21 cellular contexts compared by ENCODE assay signal in genomic region chr22:45124176-45124857, GRCh38. TPM values are rescaled to one million over a fixed set of nuclear protein-coding genes. Genes with fewer than 3 reads are reported as not detected.
DNase-seq lines count a peak whose midpoint lies in the region; ATAC-seq, FAIRE-seq and TF ChIP-seq lines count a peak whose summit lies in the region.
"Had no signal": no experiment of that assay in that cellular context is flagged by ENCODE, and none has a peak within 500 bp of the region (broad histone marks: within the 10 kb centered on the region; RNA-seq: fewer than 3 reads in every experiment).

No MANE protein-coding gene starts in this region.

- no peak overlapping the region for H2BK5ac ChIP-seq in neuronal stem cell (ENCODE audit: low read length)
- H2BK5ac ChIP-seq in mesendoderm (ENCODE audit: low read length): no peak overlapping the region

- H3K79me2 ChIP-seq in GM23338 (replicated peaks; ENCODE audit: insufficient read depth): no peaks in the 10 kb centered on the region
- no peaks in the 10 kb centered on the region for H3K79me2 ChIP-seq in mesendoderm (ENCODE audit: control insufficient read depth, insufficient read depth, low read length)

- H4K20me1 ChIP-seq in GM23338 (replicated peaks; ENCODE audit: insufficient read depth): no peaks in the 10 kb centered on the region

- H2AFZ ChIP-seq in GM23338 (0 out of 2 replicates have a peak overlapping the region, but pooled peaks have one; percentile 20), neuronal stem cell (ENCODE audit: low read length) (peak overlapping the region; percentile 37)

- H2BK15ac ChIP-seq in neuronal stem cell (ENCODE audit: low read length) (no peak overlapping the region), mesendoderm (replicated peaks; ENCODE audit: low read depth) (no peak overlapping the region)

- no peak for DNase-seq in GM23338 (ENCODE audit: low spot score)
- DNase-seq in WERI-Rb-1: peak; percentile 19
- peak; percentile 7 for DNase-seq in fibroblast of the aortic adventitia (ENCODE audit: low read depth)
- no peak for DNase-seq in neuronal stem cell (ENCODE audit: low spot score)
- no peak for DNase-seq in mesendoderm
- no peak for DNase-seq in GM19240 (ENCODE audit: insufficient read length, low spot score)
- no peak for DNase-seq in HTR-8/SVneo (ENCODE audit: insufficient read length, low spot score)
- DNase-seq: CD8-positive, alpha-beta memory T cell; DMS53; H9; Kasumi-1; NCI-H1048; NCI-H1436; NCI-H2029; NCI-H446; NCI-H526 treated with DMSO at 0.1 percent for 48 hours; Right ventricle myocardium superior had no signal

- H3K27me3 ChIP-seq in GM23338 (ENCODE audit: insufficient read depth) (no peaks in the 10 kb centered on the region), WERI-Rb-1 (ENCODE audit: insufficient read depth, low read depth, severe bottlenecking) (no peaks in the 10 kb centered on the region), neuronal stem cell (ENCODE audit: control insufficient read depth in 3 of 3, insufficient read depth in 3 of 3, low read depth in 1 of 3, low read length in 3 of 3) (no peaks in the 10 kb centered on the region), mesendoderm (ENCODE audit: insufficient read depth, low read length, poor library complexity) (no peaks in the 10 kb centered on the region)
- H3K27me3 ChIP-seq: MG63 had no signal

- H2BK120ac ChIP-seq in neuronal stem cell (ENCODE audit: low read depth, low read length) (no peak overlapping the region), mesendoderm (ENCODE audit: low read depth, low read length) (no peak overlapping the region)

- no CpG with 5 or more reads among the region's 10 CpGs for WGBS in neuronal stem cell (ENCODE audit: extremely low coverage in 2 of 2, insufficient read length in 2 of 2, insufficient replicate concordance in 1 of 2), 2 donors
- no CpG with 5 or more reads among the region's 10 CpGs for whole genome bisulfite sequencing in mesendoderm (ENCODE audit: extremely low coverage, insufficient coverage, low lambda C conversion rate)

- H3F3A ChIP-seq in GM23338 (replicated peaks; ENCODE audit: low read depth): no peaks in the 10 kb centered on the region; the same call in 1 of the 2 replicates

- H2AK5ac ChIP-seq in neuronal stem cell (ENCODE audit: low read depth, low read length): no peak overlapping the region
- no peak overlapping the region for H2AK5ac ChIP-seq in mesendoderm (ENCODE audit: low read length)

- H3K23ac ChIP-seq in neuronal stem cell (ENCODE audit: low read depth, low read length, poor library complexity) (no peak overlapping the region), mesendoderm (ENCODE audit: low read length) (no peak overlapping the region)

- no peak overlapping the region for H3K27ac ChIP-seq in GM23338 (ENCODE audit: low read depth)
- no peak overlapping the region for H3K27ac ChIP-seq in WERI-Rb-1
- no peak overlapping the region for H3K27ac ChIP-seq in neuronal stem cell (replicated peaks; ENCODE audit: low read length)
- H3K27ac ChIP-seq in mesendoderm (ENCODE audit: low read depth, low read length): no peak overlapping the region

- TF ChIP-seq CTCF in GM23338 (conservative IDR thresholded peaks at IDR 0.05; ENCODE audit: low read depth in 2 of 2): no peak
- no peak for TF ChIP-seq CTCF in WERI-Rb-1 (IDR thresholded peaks at IDR 0.05; ENCODE audit: low read depth, low read length)
- TF ChIP-seq CTCF in fibroblast of the aortic adventitia (IDR thresholded peaks at IDR 0.05; ENCODE audit: insufficient read depth, low read length): no peak

- H3K4me1 ChIP-seq in GM23338 (ENCODE audit: insufficient read depth) (peaks cover 7% of the 10 kb centered on the region), neuronal stem cell (ENCODE audit: control insufficient read depth in 2 of 2, insufficient read depth in 1 of 2, low read depth in 1 of 2, low read length in 2 of 2) (peaks cover 6 to 12% of the 10 kb centered on the region in 2 donors), mesendoderm (ENCODE audit: control insufficient read depth, low read depth, low read length) (no peaks in the 10 kb centered on the region)

- peak; percentile 88 for ATAC-seq in GM23338
- ATAC-seq: GM12878 had no signal

- H3K18ac ChIP-seq in neuronal stem cell (ENCODE audit: low read length) (no peak overlapping the region), mesendoderm (ENCODE audit: low read length) (no peak overlapping the region)

- H3K4ac ChIP-seq in neuronal stem cell (ENCODE audit: low read length) (no peak overlapping the region), mesendoderm (ENCODE audit: low read depth, low read length) (no peak overlapping the region)

- H3K9me2 ChIP-seq in GM23338 (ENCODE audit: insufficient read depth): no peaks in the 10 kb centered on the region; the same call in 1 of the 2 replicates

- no peak overlapping the region for H3K27ac Mint-ChIP-seq in GM23338

- no peak overlapping the region for H3K4me3 Mint-ChIP-seq in GM23338
- H3K4me3 Mint-ChIP-seq: CD8-positive, alpha-beta memory T cell; IgD-negative memory B cell had no signal

- peaks cover 18% of the 10 kb centered on the region for H3K4me1 Mint-ChIP-seq in GM23338
- H3K4me1 Mint-ChIP-seq: IgD-negative memory B cell had no signal

- H3K9me3 ChIP-seq in WERI-Rb-1 (ENCODE audit: severe bottlenecking) (peaks cover 3% of the 10 kb centered on the region), neuronal stem cell (replicated peaks in 1 of 2; ENCODE audit: control insufficient read depth in 2 of 2, insufficient read depth in 1 of 2, low read depth in 1 of 2, low read length in 2 of 2) (no peaks in the 10 kb centered on the region)
- H3K9me3 ChIP-seq: MG63 had no signal

- H3K27me3 Mint-ChIP-seq in GM23338 (ENCODE audit: insufficient read depth, low read depth, poor library complexity): peaks cover 7% of the 10 kb centered on the region
- H3K27me3 Mint-ChIP-seq: IgD-negative memory B cell had no signal

- no peaks in the 10 kb centered on the region for H3K9me3 Mint-ChIP-seq in GM23338
- H3K9me3 Mint-ChIP-seq: CD8-positive, alpha-beta memory T cell; IgD-negative memory B cell had no signal

- H3K4me2 ChIP-seq in GM23338: no peak overlapping the region
- no peak overlapping the region for H3K4me2 ChIP-seq in neuronal stem cell (ENCODE audit: insufficient read depth, low read length, poor library complexity, severe bottlenecking)
- no peak overlapping the region for H3K4me2 ChIP-seq in mesendoderm (ENCODE audit: low read length)

- FAIRE-seq in HTR-8/SVneo (lab: Jason Lieb, UNC): no peak
- FAIRE-seq: GM12878, GM19239 had no signal

- H4K91ac ChIP-seq in neuronal stem cell (ENCODE audit: low read depth, low read length, poor library complexity): no peak overlapping the region

- no peaks in the 10 kb centered on the region for H3K36me3 Mint-ChIP-seq in GM23338 (ENCODE audit: low read depth)
- H3K36me3 Mint-ChIP-seq: CD8-positive, alpha-beta memory T cell; IgD-negative memory B cell had no signal

- H3K36me3 ChIP-seq in GM23338 (ENCODE audit: insufficient read depth): no peaks in the 10 kb centered on the region
- no peaks in the 10 kb centered on the region for H3K36me3 ChIP-seq in WERI-Rb-1
- H3K36me3 ChIP-seq in neuronal stem cell (replicated peaks in 1 of 2; ENCODE audit: control insufficient read depth in 2 of 2, insufficient read depth in 2 of 2, low read length in 2 of 2): no peaks in the 10 kb centered on the region
- H3K36me3 ChIP-seq in mesendoderm (ENCODE audit: control insufficient read depth, insufficient read depth, low read length): no peaks in the 10 kb centered on the region
- H3K36me3 ChIP-seq: MG63 had no signal

- H4K8ac ChIP-seq in neuronal stem cell (ENCODE audit: low read depth, low read length) (no peak overlapping the region), mesendoderm (ENCODE audit: low read depth, low read length) (no peak overlapping the region)

- H3K56ac ChIP-seq in mesendoderm (ENCODE audit: low read length): no peak overlapping the region

- H3K4me3 ChIP-seq in GM23338 (no peak overlapping the region), WERI-Rb-1 (ENCODE audit: low read depth, low read length) (no peak overlapping the region), fibroblast of the aortic adventitia (ENCODE audit: low read depth, low read length) (no peak overlapping the region), neuronal stem cell (ENCODE audit: low read length in 2 of 2) (no peak overlapping the region), mesendoderm (ENCODE audit: low read length) (no peak overlapping the region)
- H3K4me3 ChIP-seq: GM12878, MG63 had no signal

- H3K14ac ChIP-seq in neuronal stem cell (ENCODE audit: low read length): no peak overlapping the region

- no peak overlapping the region for H2BK12ac ChIP-seq in neuronal stem cell (ENCODE audit: low read length)

- no peak overlapping the region for H4K5ac ChIP-seq in mesendoderm (ENCODE audit: low read length)

- no peak overlapping the region for H3K9ac ChIP-seq in neuronal stem cell (ENCODE audit: low read depth, low read length, poor library complexity)
- H3K9ac ChIP-seq in mesendoderm (ENCODE audit: low read length): no peak overlapping the region

- H3K79me1 ChIP-seq in neuronal stem cell (ENCODE audit: low read depth, low read length) (no peaks in the 10 kb centered on the region), mesendoderm (ENCODE audit: low read length) (no peaks in the 10 kb centered on the region)

TF ChIP-seq in GM23338, 12 proteins besides CTCF, POLR2A, EP300 and RAD21:
- TF ChIP-seq STAT1 (IDR thresholded peaks at IDR 0.05; ENCODE audit: unreplicated experiment): no peak

RNA-seq across cellular contexts. Expression of gene NUP50, which starts 39.4 kb away (rescaled TPM):
- total RNA-seq in GM23338 (2014; rRNA removed; shearing (Covaris generic)): 96.6 and 97.4 TPM in 2 replicates
- polyA plus RNA-seq in GM23338 (2016; fragmentation: Nextera tagmentation; extraction: Ambion mirVana): 43.7 and 45.9 TPM in 2 replicates
- 61.6 and 109 TPM in 2 replicates for total RNA-seq in fibroblast of the aortic adventitia (ENCODE audit: low replicate concordance)
- polyA plus RNA-seq in neuronal stem cell (2013, experiment 1 of 2): 39.5 TPM
- polyA plus RNA-seq in neuronal stem cell (2013, experiment 2 of 2): 39.4 TPM
- 68.7 TPM for polyA plus RNA-seq in mesendoderm (2013, experiment 1 of 2)
- polyA plus RNA-seq in mesendoderm (2013, experiment 2 of 2): 68.1 TPM

Comparison
In these comparisons a context has a peak if more than half of its experiments do, and no peak if none do; other contexts are left out.
1. DNase-seq: peak in WERI-Rb-1 (single experiment) and fibroblast of the aortic adventitia (single experiment); none in GM23338 (single experiment), neuronal stem cell (single experiment), mesendoderm (single experiment), GM19240 (single experiment) and HTR-8/SVneo (single experiment).